1 cellular context compared by ENCODE assay signal in the genomic region with DNA sequence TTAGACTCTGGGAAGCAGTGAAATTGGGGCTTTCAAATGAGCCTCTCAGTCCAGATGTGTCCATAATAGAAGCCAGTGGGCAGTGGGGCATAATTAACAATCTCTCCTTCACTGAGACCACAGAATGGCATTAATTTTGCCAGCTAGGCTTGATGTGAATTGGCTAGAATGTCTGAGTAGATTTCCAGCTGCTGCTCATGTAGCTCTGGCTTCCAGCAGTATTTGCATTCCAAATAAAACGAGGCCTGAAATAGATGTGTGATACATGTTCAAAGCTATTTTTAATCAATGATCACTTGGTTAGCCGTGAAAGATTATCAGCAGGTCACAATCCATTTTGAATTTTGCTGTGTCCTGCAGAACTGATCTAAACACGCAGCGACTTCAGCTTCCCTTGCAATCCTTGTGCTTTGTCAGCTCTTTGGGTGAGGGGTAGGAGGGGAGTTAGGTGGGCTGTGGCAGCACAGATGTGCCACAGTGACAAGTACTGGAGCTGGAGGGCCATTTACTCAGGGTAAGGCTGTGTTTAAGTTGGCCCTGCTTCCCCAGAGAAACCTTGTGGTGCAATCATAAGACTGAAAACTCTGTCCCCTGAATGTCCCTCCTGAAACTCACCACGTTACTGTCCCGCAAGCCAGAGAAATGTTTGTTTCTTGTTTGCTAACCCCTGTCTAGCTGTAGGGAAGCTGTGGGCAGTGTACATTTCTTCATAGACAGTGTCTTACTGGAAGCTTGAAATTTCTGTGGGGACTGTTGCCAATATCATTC.
TF ChIP-seq lines count a peak whose summit lies in the region.

No MANE protein-coding gene starts in this region.

TF ChIP-seq in WTC11, 78 proteins besides CTCF, POLR2A, EP300 and RAD21 (continued from another document):
- TF ChIP-seq, protein P1, sequence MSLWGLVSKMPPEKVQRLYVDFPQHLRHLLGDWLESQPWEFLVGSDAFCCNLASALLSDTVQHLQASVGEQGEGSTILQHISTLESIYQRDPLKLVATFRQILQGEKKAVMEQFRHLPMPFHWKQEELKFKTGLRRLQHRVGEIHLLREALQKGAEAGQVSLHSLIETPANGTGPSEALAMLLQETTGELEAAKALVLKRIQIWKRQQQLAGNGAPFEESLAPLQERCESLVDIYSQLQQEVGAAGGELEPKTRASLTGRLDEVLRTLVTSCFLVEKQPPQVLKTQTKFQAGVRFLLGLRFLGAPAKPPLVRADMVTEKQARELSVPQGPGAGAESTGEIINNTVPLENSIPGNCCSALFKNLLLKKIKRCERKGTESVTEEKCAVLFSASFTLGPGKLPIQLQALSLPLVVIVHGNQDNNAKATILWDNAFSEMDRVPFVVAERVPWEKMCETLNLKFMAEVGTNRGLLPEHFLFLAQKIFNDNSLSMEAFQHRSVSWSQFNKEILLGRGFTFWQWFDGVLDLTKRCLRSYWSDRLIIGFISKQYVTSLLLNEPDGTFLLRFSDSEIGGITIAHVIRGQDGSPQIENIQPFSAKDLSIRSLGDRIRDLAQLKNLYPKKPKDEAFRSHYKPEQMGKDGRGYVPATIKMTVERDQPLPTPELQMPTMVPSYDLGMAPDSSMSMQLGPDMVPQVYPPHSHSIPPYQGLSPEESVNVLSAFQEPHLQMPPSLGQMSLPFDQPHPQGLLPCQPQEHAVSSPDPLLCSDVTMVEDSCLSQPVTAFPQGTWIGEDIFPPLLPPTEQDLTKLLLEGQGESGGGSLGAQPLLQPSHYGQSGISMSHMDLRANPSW (CRISPR knock-in tag; conservative IDR thresholded peaks at IDR 0.05; ENCODE audit: low read depth): no peak
- TF ChIP-seq, protein P2, sequence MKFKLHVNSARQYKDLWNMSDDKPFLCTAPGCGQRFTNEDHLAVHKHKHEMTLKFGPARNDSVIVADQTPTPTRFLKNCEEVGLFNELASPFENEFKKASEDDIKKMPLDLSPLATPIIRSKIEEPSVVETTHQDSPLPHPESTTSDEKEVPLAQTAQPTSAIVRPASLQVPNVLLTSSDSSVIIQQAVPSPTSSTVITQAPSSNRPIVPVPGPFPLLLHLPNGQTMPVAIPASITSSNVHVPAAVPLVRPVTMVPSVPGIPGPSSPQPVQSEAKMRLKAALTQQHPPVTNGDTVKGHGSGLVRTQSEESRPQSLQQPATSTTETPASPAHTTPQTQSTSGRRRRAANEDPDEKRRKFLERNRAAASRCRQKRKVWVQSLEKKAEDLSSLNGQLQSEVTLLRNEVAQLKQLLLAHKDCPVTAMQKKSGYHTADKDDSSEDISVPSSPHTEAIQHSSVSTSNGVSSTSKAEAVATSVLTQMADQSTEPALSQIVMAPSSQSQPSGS (CRISPR knock-in tag; IDR thresholded peaks at IDR 0.05; ENCODE audit: borderline replicate concordance, low read depth): no peak
- TF ChIP-seq NR2C2 (CRISPR knock-in tag; IDR thresholded peaks at IDR 0.05): no peak
- TF ChIP-seq, protein P3, sequence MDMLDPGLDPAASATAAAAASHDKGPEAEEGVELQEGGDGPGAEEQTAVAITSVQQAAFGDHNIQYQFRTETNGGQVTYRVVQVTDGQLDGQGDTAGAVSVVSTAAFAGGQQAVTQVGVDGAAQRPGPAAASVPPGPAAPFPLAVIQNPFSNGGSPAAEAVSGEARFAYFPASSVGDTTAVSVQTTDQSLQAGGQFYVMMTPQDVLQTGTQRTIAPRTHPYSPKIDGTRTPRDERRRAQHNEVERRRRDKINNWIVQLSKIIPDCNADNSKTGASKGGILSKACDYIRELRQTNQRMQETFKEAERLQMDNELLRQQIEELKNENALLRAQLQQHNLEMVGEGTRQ (CRISPR knock-in tag; IDR thresholded peaks at IDR 0.05): no peak
